26 cellular contexts compared by ENCODE assay signal in the genomic region with DNA sequence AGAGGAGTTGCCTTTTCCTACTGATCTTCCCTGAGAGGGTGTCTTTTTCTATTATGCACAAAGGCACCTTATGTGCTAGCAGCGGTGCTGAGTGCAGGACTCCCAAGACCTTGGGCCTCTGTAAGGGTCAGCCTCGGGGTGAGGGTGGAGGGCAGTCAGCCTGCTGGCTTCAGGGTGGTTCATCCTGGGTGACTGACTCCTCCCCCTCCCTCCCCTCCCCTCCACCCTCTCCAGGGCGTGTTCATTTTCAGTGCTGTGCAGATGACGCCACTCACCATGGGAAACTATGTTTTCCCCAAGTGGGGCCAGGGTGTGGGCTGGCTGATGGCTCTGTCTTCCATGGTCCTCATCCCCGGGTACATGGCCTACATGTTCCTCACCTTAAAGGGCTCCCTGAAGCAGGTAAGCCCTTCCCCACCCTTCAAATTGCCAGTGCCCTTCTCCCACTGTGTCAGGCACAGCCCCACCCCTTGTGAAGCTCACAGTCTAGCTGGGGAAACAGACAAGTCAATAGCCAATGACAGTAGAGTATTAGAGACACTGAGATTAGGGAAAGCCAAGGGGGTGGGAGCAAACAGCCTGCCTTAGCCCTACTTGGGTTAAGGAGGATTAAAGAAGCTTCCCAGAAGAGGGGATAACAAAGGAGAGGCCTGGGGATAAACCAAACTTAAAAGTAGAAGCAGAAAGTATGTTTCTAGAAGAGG. TPM values are rescaled to one million over a fixed set of nuclear protein-coding genes. Genes with fewer than 3 reads are reported as not detected.
"Had no signal": no experiment of that assay in that cellular context is flagged by ENCODE, and none has a peak within 500 bp of the region (broad histone marks: within the 10 kb centered on the region; RNA-seq: fewer than 3 reads in every experiment).

No MANE protein-coding gene starts in this region.

- H3K36me3 Mint-ChIP-seq: immature natural killer cell; naive B cell; stimulated activated naive B cell treated with anti-CD40 and anti-IgM and Interleukin-4, amounts not matched to agents 10 μg/mL and 1 μg/mL and 100 μg/mL, for 72 hours had no signal

- H3K9me3 Mint-ChIP-seq: endodermal cell; immature natural killer cell; nephron; stimulated activated naive CD8-positive, alpha-beta T cell treated with anti-CD3 and anti-CD28 coated beads, Interleukin-15, amount 100 ng/mL, for 72 hours had no signal

- H3K27ac ChIP-seq: coronary artery, heart right ventricle, psoas muscle, right lobe of liver, skin epidermis, testis, tibial nerve, upper lobe of right lung, vagina had no signal

- DNase-seq: effector CD4-positive, alpha-beta T cell; endodermal cell; heart right ventricle; immature natural killer cell; kidney; left colon; left ventricle myocardium superior; mesenchymal stem cell; naive B cell; psoas muscle; retina; right lobe of liver; stimulated activated CD4-positive, alpha-beta T cell treated with anti-CD3 and anti-CD28 coated beads, Interleukin-2, amount 100 ng/mL, for 24 hours; stimulated activated CD4-positive, alpha-beta T cell treated with anti-CD3 and anti-CD28 coated beads, Interleukin-4, amount 100 ng/mL, for 4 hours; stimulated activated naive B cell treated with anti-CD40 and anti-IgM and Interleukin-4, amounts not matched to agents 10 μg/mL and 1 μg/mL and 100 μg/mL, for 72 hours; stimulated activated naive CD8-positive, alpha-beta T cell treated with anti-CD3 and anti-CD28 coated beads, Interleukin-15, amount 100 ng/mL, for 72 hours; testis; upper lobe of right lung had no signal

- H3K4me3 Mint-ChIP-seq: endodermal cell; immature natural killer cell; nephron; stimulated activated naive B cell treated with anti-CD40 and anti-IgM and Interleukin-4, amounts not matched to agents 10 μg/mL and 1 μg/mL and 100 μg/mL, for 72 hours; stimulated activated naive CD8-positive, alpha-beta T cell treated with anti-CD3 and anti-CD28 coated beads, Interleukin-15, amount 100 ng/mL, for 72 hours had no signal

- H3K27ac Mint-ChIP-seq: endodermal cell; immature natural killer cell; naive B cell; nephron; stimulated activated naive B cell treated with anti-CD40 and anti-IgM and Interleukin-4, amounts not matched to agents 10 μg/mL and 1 μg/mL and 100 μg/mL, for 72 hours; stimulated activated naive CD8-positive, alpha-beta T cell treated with anti-CD3 and anti-CD28 coated beads, Interleukin-15, amount 100 ng/mL, for 72 hours had no signal

- ATAC-seq: heart right ventricle; left colon; left ventricle myocardium superior; psoas muscle; right lobe of liver; stimulated activated naive B cell treated with anti-CD40 and anti-IgM and Interleukin-4, amounts not matched to agents 10 μg/mL and 1 μg/mL and 100 μg/mL, for 72 hours; stimulated activated naive CD8-positive, alpha-beta T cell treated with anti-CD3 and anti-CD28 coated beads, Interleukin-15, amount 100 ng/mL, for 72 hours; upper lobe of right lung had no signal

- H3K4me1 Mint-ChIP-seq: endodermal cell; immature natural killer cell; nephron; stimulated activated naive B cell treated with anti-CD40 and anti-IgM and Interleukin-4, amounts not matched to agents 10 μg/mL and 1 μg/mL and 100 μg/mL, for 72 hours; stimulated activated naive CD8-positive, alpha-beta T cell treated with anti-CD3 and anti-CD28 coated beads, Interleukin-15, amount 100 ng/mL, for 72 hours had no signal

RNA-seq across cellular contexts. Expression of a gene that starts 41.9 kb away (rescaled TPM):
- total RNA-seq: dermis microvascular lymphatic vessel endothelial cell, fibroblast of lung, glomerular endothelial cell had no signal
